9 cellular contexts compared by ENCODE assay signal in the genomic region with DNA sequence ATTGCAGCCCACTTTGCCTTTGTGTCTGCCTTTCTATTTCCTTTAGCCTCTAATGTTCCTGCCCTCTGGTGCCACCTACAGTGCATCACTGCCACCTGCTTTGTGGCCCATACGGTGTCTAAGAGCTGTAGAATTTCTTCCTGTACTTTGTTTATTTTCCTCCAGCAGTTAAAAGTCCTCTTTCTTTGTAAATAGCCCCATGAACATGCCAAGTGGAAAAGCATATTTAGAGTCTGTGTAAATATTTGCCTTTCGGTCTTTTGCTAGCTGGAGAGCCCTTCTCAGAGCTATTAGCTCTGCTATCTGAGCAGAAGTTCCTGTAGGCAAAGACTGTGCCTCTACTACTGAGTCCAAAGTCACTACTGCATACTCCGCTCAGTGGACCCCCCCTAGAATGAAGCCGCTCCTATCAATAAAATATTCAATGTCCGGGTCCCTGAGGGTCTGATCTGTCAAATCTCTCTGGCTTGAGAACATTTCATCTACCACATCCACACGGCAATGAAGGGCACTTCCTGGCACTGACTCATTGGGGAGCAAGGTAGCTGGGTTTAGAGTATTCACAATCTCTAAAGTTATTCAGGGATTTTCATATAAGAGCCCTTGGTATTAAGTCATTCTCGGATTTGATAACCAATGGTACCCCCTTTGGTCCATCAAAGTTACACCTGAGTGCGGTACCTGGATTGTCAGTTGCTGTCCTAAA. TPM values are rescaled to one million over a fixed set of nuclear protein-coding genes. Genes with fewer than 3 reads are reported as not detected.
A peak's percentile ranks its signal among the peaks of the same experiment; 100 is the strongest.
DNase-seq lines count a peak whose midpoint lies in the region; ATAC-seq and TF ChIP-seq lines count a peak whose summit lies in the region.
"Had no signal": no experiment of that assay in that cellular context is flagged by ENCODE, and none has a peak within 500 bp of the region (broad histone marks: within the 10 kb centered on the region; RNA-seq: fewer than 3 reads in every experiment).

No MANE protein-coding gene starts in this region.

- H3K27ac Mint-ChIP-seq in activated naive CD8-positive, alpha-beta T cell treated with anti-CD3 and anti-CD28 coated beads, Interleukin-2, amount 50 U/mL, for 24 hours, result no peak overlapping the region

- no peaks in the 10 kb centered on the region for H3K9me3 Mint-ChIP-seq in activated naive CD8-positive, alpha-beta T cell treated with anti-CD3 and anti-CD28 coated beads, Interleukin-2, amount 50 U/mL, for 24 hours

- H3K9me3 ChIP-seq in OCI-LY1 (ENCODE audit: low read length), result no peaks in the 10 kb centered on the region

- H3K36me3 ChIP-seq in OCI-LY1 (ENCODE audit: insufficient read depth, low read length) (no peaks in the 10 kb centered on the region), mesendoderm (ENCODE audit: control insufficient read depth, insufficient read depth, low read length) (no peaks in the 10 kb centered on the region)

- H3K9ac ChIP-seq in OCI-LY1 (ENCODE audit: low read length), result no peak overlapping the region
- no peak overlapping the region for H3K9ac ChIP-seq in mesendoderm (ENCODE audit: low read length)

- H4K5ac ChIP-seq in mesendoderm (ENCODE audit: low read length), result no peak overlapping the region

- H3K4me3 Mint-ChIP-seq in activated naive CD8-positive, alpha-beta T cell treated with anti-CD3 and anti-CD28 coated beads, Interleukin-2, amount 50 U/mL, for 24 hours, result no peak overlapping the region

- no peak overlapping the region for H3K23ac ChIP-seq in mesendoderm (ENCODE audit: low read length)

- H3K79me1 ChIP-seq in mesendoderm (ENCODE audit: low read length), result no peaks in the 10 kb centered on the region

- H3K4ac ChIP-seq in mesendoderm (ENCODE audit: low read depth, low read length), result no peak overlapping the region

- no peaks in the 10 kb centered on the region for H3K36me3 Mint-ChIP-seq in activated naive CD8-positive, alpha-beta T cell treated with anti-CD3 and anti-CD28 coated beads, Interleukin-2, amount 50 U/mL, for 24 hours (ENCODE audit: low read depth)

- H3K27ac ChIP-seq in OCI-LY1 (ENCODE audit: low read depth, low read length, poor library complexity, severe bottlenecking) (no peak overlapping the region), mesendoderm (ENCODE audit: low read depth, low read length) (no peak overlapping the region)
- H3K27ac ChIP-seq: SK-N-MC had no signal

- H3K27me3 Mint-ChIP-seq in activated naive CD8-positive, alpha-beta T cell treated with anti-CD3 and anti-CD28 coated beads, Interleukin-2, amount 50 U/mL, for 24 hours, result no peaks in the 10 kb centered on the region

- ATAC-seq in GM19372 (IDR thresholded peaks at IDR 0.05; ENCODE audit: low read depth, unreplicated experiment), result peak; percentile 77
- peak; percentile 98 for ATAC-seq in HG03432 (IDR thresholded peaks at IDR 0.05; ENCODE audit: unreplicated experiment)
- peak; percentile 78 for ATAC-seq in activated naive CD8-positive, alpha-beta T cell treated with anti-CD3 and anti-CD28 coated beads, Interleukin-2, amount 50 U/mL, for 24 hours

- H3K56ac ChIP-seq in mesendoderm (ENCODE audit: low read length), result no peak overlapping the region

- H3K79me2 ChIP-seq in OCI-LY1 (ENCODE audit: insufficient read depth, low read length) (no peaks in the 10 kb centered on the region), mesendoderm (ENCODE audit: control insufficient read depth, insufficient read depth, low read length) (no peaks in the 10 kb centered on the region)

- H2AK5ac ChIP-seq in mesendoderm (ENCODE audit: low read length), result no peak overlapping the region

- H4K20me1 ChIP-seq in OCI-LY1 (ENCODE audit: insufficient read depth, low read length), result no peaks in the 10 kb centered on the region

- H3K4me3 ChIP-seq in OCI-LY1 (ENCODE audit: low read depth, low read length, poor library complexity, severe bottlenecking), result no peak overlapping the region
- H3K4me3 ChIP-seq in mesendoderm (ENCODE audit: low read length), result no peak overlapping the region
- H3K4me3 ChIP-seq: SK-N-MC had no signal

- no CpG with 5 or more reads among the region's 8 CpGs for WGBS in mesendoderm (ENCODE audit: extremely low coverage, insufficient coverage, low lambda C conversion rate)

- H3K18ac ChIP-seq in mesendoderm (ENCODE audit: low read length), result no peak overlapping the region

- no peak overlapping the region for H4K8ac ChIP-seq in mesendoderm (ENCODE audit: low read depth, low read length)

- DNase-seq in D341Med (ENCODE audit: low spot score), result peak; percentile 52
- DNase-seq in activated naive CD8-positive, alpha-beta T cell treated with anti-CD3 and anti-CD28 coated beads, Interleukin-2, amount 50 U/mL, for 24 hours, result peak; percentile 34
- DNase-seq in mesendoderm, result peak; percentile 53
- DNase-seq in midbrain (lab: John Stamatoyannopoulos, UW), result no peak
- DNase-seq in hepatic stellate cell (ENCODE audit: low spot score), result no peak

- H3F3A ChIP-seq in OCI-LY1 (ENCODE audit: insufficient read depth, low read length), result no peaks in the 10 kb centered on the region

- no peak overlapping the region for H2BK15ac ChIP-seq in mesendoderm (replicated peaks; ENCODE audit: low read depth)

- H3K4me1 ChIP-seq in OCI-LY1 (ENCODE audit: insufficient read depth, low read length, severe bottlenecking), result no peaks in the 10 kb centered on the region
- no peaks in the 10 kb centered on the region for H3K4me1 ChIP-seq in mesendoderm (ENCODE audit: control insufficient read depth, low read depth, low read length)

- peak; percentile 62 for TF ChIP-seq CTCF in OCI-LY1 (IDR thresholded peaks at IDR 0.05; ENCODE audit: low read length)

- no peak overlapping the region for H2BK120ac ChIP-seq in mesendoderm (ENCODE audit: low read depth, low read length)

- no peak overlapping the region for H2BK5ac ChIP-seq in mesendoderm (ENCODE audit: low read length)

- no peak overlapping the region for H2AFZ ChIP-seq in OCI-LY1 (ENCODE audit: low read length)

- no peaks in the 10 kb centered on the region for H3K27me3 ChIP-seq in OCI-LY1 (ENCODE audit: insufficient read depth, low read length)
- H3K27me3 ChIP-seq in mesendoderm (ENCODE audit: insufficient read depth, low read length, poor library complexity), result no peaks in the 10 kb centered on the region

- H3K4me1 Mint-ChIP-seq in activated naive CD8-positive, alpha-beta T cell treated with anti-CD3 and anti-CD28 coated beads, Interleukin-2, amount 50 U/mL, for 24 hours, result peaks cover 5% of the 10 kb centered on the region

- no peaks in the 10 kb centered on the region for H3K9me2 ChIP-seq in OCI-LY1 (ENCODE audit: low read depth, low read length)

- H3K4me2 ChIP-seq in OCI-LY1 (ENCODE audit: low read length) (no peak overlapping the region), mesendoderm (ENCODE audit: low read length) (no peak overlapping the region)

RNA-seq across cellular contexts. Expression of a gene that starts 36.3 kb away (rescaled TPM):
- polyA plus RNA-seq in mesendoderm (2013, experiment 1 of 2), result not detected
- not detected for polyA plus RNA-seq in mesendoderm (2013, experiment 2 of 2)

Comparison
In these comparisons a context has a peak if more than half of its experiments do, and no peak if none do; other contexts are left out.
1. DNase-seq: peak in D341Med (single experiment), activated naive CD8-positive, alpha-beta T cell treated with anti-CD3 and anti-CD28 coated beads, Interleukin-2, amount 50 U/mL, for 24 hours (single experiment) and mesendoderm (single experiment); none in midbrain (single experiment) and hepatic stellate cell (single experiment).
2. Peak in every context shown above with its lines, with median percentiles within 50 percentile points of each other: ATAC-seq.